8 cellular contexts compared by ENCODE assay signal in genomic region chr17:81860756-81861568, GRCh38. TPM values are rescaled to one million over a fixed set of nuclear protein-coding genes. Genes with fewer than 3 reads are reported as not detected.
A peak's percentile ranks its signal among the peaks of the same experiment; 100 is the strongest.
DNase-seq lines count a peak whose midpoint lies in the region; ATAC-seq, FAIRE-seq and TF ChIP-seq lines count a peak whose summit lies in the region.

No MANE protein-coding gene starts in this region.

- TF ChIP-seq CTCF in WI38 (IDR thresholded peaks at IDR 0.05; ENCODE audit: low read depth, low read length) (no peak), bronchial epithelial cell (IDR thresholded peaks at IDR 0.05; ENCODE audit: insufficient read depth, low read length, severe bottlenecking) (no peak)

- peak; percentile 99 for DNase-seq in AG08395 (ENCODE audit: low spot score)
- peak; percentile 100 for DNase-seq in NCI-H2227 (lab: John Stamatoyannopoulos, UW; ENCODE audit: unreplicated experiment)
- DNase-seq in bronchial epithelial cell (ENCODE audit: low read depth) = peak; percentile 100
- DNase-seq in iPS-NIHi11 (ENCODE audit: low spot score) = peak; percentile 99

- FAIRE-seq in bronchial epithelial cell (lab: Jason Lieb, UNC) = peak; percentile 94

- ATAC-seq in GM18909 (IDR thresholded peaks at IDR 0.05; ENCODE audit: poor library complexity, unreplicated experiment) (peak; percentile 79), HG03159 (IDR thresholded peaks at IDR 0.05; ENCODE audit: unreplicated experiment) (peak; percentile 73)

- peak overlapping the region; percentile 83 to 99 (median 96) for H3K27ac ChIP-seq in skin epidermis

- H3K4me3 ChIP-seq in WI38 (ENCODE audit: low read depth, low read length) = peak overlapping the region; percentile 84
- peak overlapping the region; percentile 76 for H3K4me3 ChIP-seq in bronchial epithelial cell (ENCODE audit: low read depth, low read length)
- H3K4me3 ChIP-seq in skin epidermis = peak overlapping the region; percentile 52 to 97 (median 75)

- H3K27me3 ChIP-seq in bronchial epithelial cell (ENCODE audit: control insufficient read depth, insufficient read depth, low read length) = no peaks in the 10 kb centered on the region

- H3K36me3 ChIP-seq in bronchial epithelial cell (ENCODE audit: control insufficient read depth, insufficient read depth, low read length) = peaks cover 33% of the 10 kb centered on the region

RNA-seq across cellular contexts. Expression of gene P4HB, which starts 0.6 kb away (rescaled TPM):
- 673 and 821 TPM in 2 replicates for total RNA-seq in bronchial epithelial cell

RNA-seq across cellular contexts. Expression of gene ARHGDIA, which starts 10.2 kb away (rescaled TPM):
- total RNA-seq in bronchial epithelial cell = 57.4 and 67.0 TPM in 2 replicates

RNA-seq across cellular contexts. Expression of gene PPP1R27, which starts 26.1 kb away (rescaled TPM):
- 0.13 TPM in 1 of 2 replicates, not detected in the other for total RNA-seq in bronchial epithelial cell

RNA-seq across cellular contexts. Expression of gene MCRIP1, which starts 27.9 kb away (rescaled TPM):
- 25.8 and 32.6 TPM in 2 replicates for total RNA-seq in bronchial epithelial cell

RNA-seq across cellular contexts. Expression of gene ALYREF, which starts 30.4 kb away (rescaled TPM):
- total RNA-seq in bronchial epithelial cell = 105 and 145 TPM in 2 replicates

Comparison
In these comparisons a context has a peak if more than half of its experiments do, and no peak if none do; other contexts are left out.
1. Peak in every context shown above with its lines: DNase-seq, ATAC-seq, H3K4me3 ChIP-seq and H3K27ac ChIP-seq.